ENCODE assay signal across 13 cellular contexts in genomic region chr2:45918816-45919655, GRCh38.
A peak's percentile ranks its signal among the peaks of the same experiment; 100 is the strongest.
DNase-seq lines count a peak whose midpoint lies in the region; ATAC-seq and TF ChIP-seq lines count a peak whose summit lies in the region.
"Had no signal": no experiment of that assay in that cellular context is flagged by ENCODE, and none has a peak within 500 bp of the region (broad histone marks: within the 10 kb centered on the region; RNA-seq: fewer than 3 reads in every experiment).

No MANE protein-coding gene starts in this region.

- no peak overlapping the region for H3K27ac Mint-ChIP-seq in mesothelial cell of epicardium

- H3K27ac ChIP-seq in RWPE2 (ENCODE audit: poor library complexity, severe bottlenecking), result peak overlapping the region; percentile 22
- H3K27ac ChIP-seq in foreskin keratinocyte, result no peak overlapping the region
- H3K27ac ChIP-seq: ascending aorta had no signal

- H3K4me1 Mint-ChIP-seq in mesothelial cell of epicardium, result peaks cover 6% of the 10 kb centered on the region

- in situ Hi-C loops in GM13976 (cut with MboI; ENCODE audit: low sequenced_read_pairs, unreplicated experiment), result no loop called here

- DNase-seq in GM13976 (ENCODE audit: low spot score), result peak; percentile 41
- DNase-seq in RWPE2 (ENCODE audit: low spot score), result no peak
- no peak for DNase-seq in mucosa of descending colon
- DNase-seq in mesothelial cell of epicardium (ENCODE audit: low spot score in 2 of 2, unreplicated experiment in 2 of 2), result no peak
- no peak for DNase-seq in foreskin keratinocyte
- DNase-seq in lower leg skin (ENCODE audit: low spot score in 2 of 2), result no peak
- DNase-seq: activated CD4-positive, alpha-beta T cell treated with anti-CD3 and anti-CD28 coated beads, Interleukin-2, amount 50 U/mL, for 4 hours; midbrain; OCI-M1; spleen had no signal

- H3K27me3 ChIP-seq in RWPE2 (ENCODE audit: insufficient read depth, poor library complexity, severe bottlenecking), result no peaks in the 10 kb centered on the region
- H3K27me3 ChIP-seq in foreskin keratinocyte, result no peaks in the 10 kb centered on the region
- H3K27me3 ChIP-seq: ascending aorta, spleen had no signal

- intact Hi-C loops in mucosa of descending colon (cut with DNase I, micrococcal nuclease), result no loop called here
- intact Hi-C loops in lower leg skin (cut with DNase I; ENCODE audit: low total_unique reads), result no loop called here

- no peaks in the 10 kb centered on the region for H3K9me3 ChIP-seq in RWPE2 (ENCODE audit: severe bottlenecking)
- no peaks in the 10 kb centered on the region for H3K9me3 ChIP-seq in mucosa of descending colon
- H3K9me3 ChIP-seq: ascending aorta, spleen had no signal

- no peaks in the 10 kb centered on the region for H3K36me3 ChIP-seq in RWPE2 (ENCODE audit: low read depth)
- H3K36me3 ChIP-seq in mucosa of descending colon (ENCODE audit: low read depth), result no peaks in the 10 kb centered on the region
- H3K36me3 ChIP-seq: ascending aorta, spleen had no signal

- TF ChIP-seq CTCF in GM13976 (IDR thresholded peaks at IDR 0.05; ENCODE audit: borderline replicate concordance, control extremely low read depth, extremely low read depth, insufficient read depth, missing control alignments), result no peak
- no peak for TF ChIP-seq CTCF in RWPE2 (IDR thresholded peaks at IDR 0.05; ENCODE audit: poor library complexity, severe bottlenecking)
- no peak for TF ChIP-seq CTCF in mucosa of descending colon (IDR thresholded peaks at IDR 0.05)
- no peak for TF ChIP-seq CTCF in mesothelial cell of epicardium (IDR thresholded peaks at IDR 0.05; ENCODE audit: unreplicated experiment)
- TF ChIP-seq CTCF in foreskin keratinocyte (conservative IDR thresholded peaks at IDR 0.05), result no peak
- no peak for TF ChIP-seq CTCF in lower leg skin (IDR thresholded peaks at IDR 0.05)

- peak; percentile 18 for ATAC-seq in HG03095 (IDR thresholded peaks at IDR 0.05; ENCODE audit: unreplicated experiment)
- no peak for ATAC-seq in RWPE2 (ENCODE audit: low read depth)
- peak; percentile 77 for ATAC-seq in mucosa of descending colon
- no peak for ATAC-seq in foreskin keratinocyte
- ATAC-seq in HG03108 (IDR thresholded peaks at IDR 0.05; ENCODE audit: unreplicated experiment), result no peak

- peaks cover 4% of the 10 kb centered on the region for H3K9me3 Mint-ChIP-seq in mesothelial cell of epicardium

- no peaks in the 10 kb centered on the region for H3K36me3 Mint-ChIP-seq in mesothelial cell of epicardium

- no peak overlapping the region for H3K4me3 Mint-ChIP-seq in mesothelial cell of epicardium

- no peak overlapping the region for H3K4me3 ChIP-seq in RWPE2 (ENCODE audit: severe bottlenecking)
- no peak overlapping the region for H3K4me3 ChIP-seq in mucosa of descending colon
- no peak overlapping the region for H3K4me3 ChIP-seq in lower leg skin (ENCODE audit: low read depth, poor library complexity, severe bottlenecking)
- H3K4me3 ChIP-seq: ascending aorta, spleen had no signal

- peaks cover 4% of the 10 kb centered on the region for H3K27me3 Mint-ChIP-seq in mesothelial cell of epicardium (ENCODE audit: low read depth)

- 59 to 71% methylated on average over 9 of the region's 9 CpGs for WGBS in lower leg skin, 2 donors

- H3K4me1 ChIP-seq in RWPE2 (ENCODE audit: insufficient read depth, poor library complexity, severe bottlenecking) (peaks cover 28% of the 10 kb centered on the region), mucosa of descending colon (ENCODE audit: low read depth) (no peaks in the 10 kb centered on the region), foreskin keratinocyte (peaks cover 6% of the 10 kb centered on the region)
- H3K4me1 ChIP-seq: ascending aorta had no signal

- no peak for TF ChIP-seq POLR2A in lower leg skin (IDR thresholded peaks at IDR 0.05)

Comparison
In these comparisons a context has a peak if more than half of its experiments do, and no peak if none do; other contexts are left out.
1. ATAC-seq: peak in HG03095 (single experiment) and mucosa of descending colon (single experiment); none in RWPE2 (single experiment), foreskin keratinocyte (single experiment) and HG03108 (single experiment).